ENCODE assay signal across 35 cellular contexts in genomic region chr11:116115801-116116200, GRCh38.
"Had no signal": no experiment of that assay in that cellular context is flagged by ENCODE, and none has a peak within 500 bp of the region (broad histone marks: within the 10 kb centered on the region; RNA-seq: fewer than 3 reads in every experiment).

No MANE protein-coding gene starts in this region.

- H3K9me3 ChIP-seq: MG63 had no signal

- H3K4me3 ChIP-seq: MG63 had no signal

- H3K36me3 ChIP-seq: MG63 had no signal

- DNase-seq: Kasumi-1, MG63, MM.1S, MV-4-11, NCI-H1048, NCI-H1092, NCI-H1092 treated with DMSO at 0.1 percent for 48 hours, NCI-H1105, NCI-H1105 treated with DMSO at 0.1 percent for 48 hours, NCI-H1417, NCI-H1417 treated with DMSO at 0.1 percent for 48 hours, NCI-H1436, NCI-H1436 treated with DMSO at 0.1 percent for 48 hours, NCI-H146, NCI-H1694, NCI-H1694 treated with DMSO at 0.1 percent for 48 hours, NCI-H187, NCI-H187 treated with DMSO at 0.1 percent for 48 hours, NCI-H1930, NCI-H2029, NCI-H2029 treated with DMSO at 0.1 percent for 48 hours, NCI-H2081, NCI-H2081 treated with DMSO at 0.1 percent for 48 hours, NCI-H2107, NCI-H2171, NCI-H2171 treated with DMSO at 0.1 percent for 48 hours, NCI-H2227 treated with DMSO at 0.1 percent for 48 hours, NCI-H226, NCI-H345, NCI-H446, NCI-H446 treated with DMSO at 0.1 percent for 48 hours, NCI-H510A, NCI-H510A treated with DMSO at 0.1 percent for 48 hours, NCI-H524, NCI-H524 treated with DMSO at 0.1 percent for 48 hours had no signal

- H3K27me3 ChIP-seq: MG63 had no signal
